15 cellular contexts compared by ENCODE assay signal in the genomic region with DNA sequence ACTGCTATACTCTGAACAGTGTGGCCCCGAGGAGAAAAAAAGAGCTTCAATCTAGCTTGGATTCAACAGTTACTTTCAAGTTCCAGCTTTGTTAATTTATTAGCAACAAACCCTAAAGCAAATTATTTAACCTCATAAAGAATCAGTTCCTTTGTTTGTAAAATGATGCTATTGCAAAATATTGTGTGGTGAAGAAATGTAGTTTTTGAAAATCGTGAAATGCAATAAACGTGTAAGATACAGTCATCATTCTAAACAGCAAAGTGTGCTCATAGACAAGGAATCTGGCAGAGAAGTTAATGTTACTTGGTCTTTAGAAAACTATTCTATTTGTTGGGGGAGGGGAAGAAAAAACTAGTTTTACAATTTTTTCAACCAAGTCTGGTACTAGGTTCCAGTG.
"Had no signal": no experiment of that assay in that cellular context is flagged by ENCODE, and none has a peak within 500 bp of the region (broad histone marks: within the 10 kb centered on the region; RNA-seq: fewer than 3 reads in every experiment).

No MANE protein-coding gene starts in this region.

- H3K27me3 Mint-ChIP-seq: activated B cell treated with CpG ODN at 0.5 μM for 24 hours; activated CD4-positive, alpha-beta T cell treated with anti-CD3 and anti-CD28 coated beads, Interleukin-2, amount 10 ng/mL, durations not matched to agents 24 days and 14 days; activated naive CD4-positive, alpha-beta T cell treated with anti-CD3 and anti-CD28 coated beads, Interleukin-2, amount 10 ng/mL, durations not matched to agents 7 days and 5 days had no signal

- ATAC-seq: right lobe of liver; stimulated activated effector memory CD8-positive, alpha-beta T cell treated with anti-CD3 and anti-CD28 coated beads, Interleukin-12 subunit alpha, Interleukin-12 subunit beta, amount 100 ng/mL, for 72 hours had no signal

- H3K27me3 ChIP-seq: adrenal gland, right lobe of liver, thyroid gland had no signal

- H3K4me1 Mint-ChIP-seq: activated B cell treated with CpG ODN at 0.5 μM for 24 hours; activated CD4-positive, alpha-beta T cell treated with anti-CD3 and anti-CD28 coated beads, Interleukin-2, amount 10 ng/mL, durations not matched to agents 24 days and 14 days; activated naive CD4-positive, alpha-beta T cell treated with anti-CD3 and anti-CD28 coated beads, Interleukin-2, amount 10 ng/mL, durations not matched to agents 7 days and 5 days; stimulated activated effector memory CD8-positive, alpha-beta T cell treated with anti-CD3 and anti-CD28 coated beads, Interleukin-12 subunit alpha, Interleukin-12 subunit beta, amount 100 ng/mL, for 72 hours had no signal

- H3K4me1 ChIP-seq: adrenal gland, prostate gland, right lobe of liver, thyroid gland had no signal

- H3K36me3 ChIP-seq: adrenal gland, prostate gland, right lobe of liver, thyroid gland had no signal

- H3K27ac ChIP-seq: adrenal gland, prostate gland, right lobe of liver, thyroid gland had no signal

- H3K4me3 ChIP-seq: adrenal gland, prostate gland, right lobe of liver, thyroid gland had no signal

- H3K36me3 Mint-ChIP-seq: activated naive CD4-positive, alpha-beta T cell treated with anti-CD3 and anti-CD28 coated beads, Interleukin-2, amount 10 ng/mL, durations not matched to agents 7 days and 5 days; brain; stimulated activated effector memory CD8-positive, alpha-beta T cell treated with anti-CD3 and anti-CD28 coated beads, Interleukin-12 subunit alpha, Interleukin-12 subunit beta, amount 100 ng/mL, for 72 hours had no signal

- DNase-seq: activated B cell treated with CpG ODN at 0.5 μM for 24 hours; activated CD4-positive, alpha-beta T cell treated with anti-CD3 and anti-CD28 coated beads, Interleukin-2, amount 10 ng/mL, durations not matched to agents 24 days and 14 days; activated CD8-positive, alpha-beta memory T cell treated with anti-CD3 and anti-CD28 coated beads for 24 hours; activated naive CD4-positive, alpha-beta T cell treated with anti-CD3 and anti-CD28 coated beads, Interleukin-2, amount 10 ng/mL, durations not matched to agents 7 days and 5 days; adrenal gland; cerebellar nuclear complex; dermis blood vessel endothelial cell; endodermal cell; midbrain; right lobe of liver; thyroid gland had no signal

- H3K27ac Mint-ChIP-seq: activated B cell treated with CpG ODN at 0.5 μM for 24 hours; activated CD4-positive, alpha-beta T cell treated with anti-CD3 and anti-CD28 coated beads, Interleukin-2, amount 10 ng/mL, durations not matched to agents 24 days and 14 days; activated naive CD4-positive, alpha-beta T cell treated with anti-CD3 and anti-CD28 coated beads, Interleukin-2, amount 10 ng/mL, durations not matched to agents 7 days and 5 days; activated T-helper 2 cell treated with anti-CD3 and anti-CD28 coated beads, Interferon-gamma antibody, Interleukin-2, Interleukin-4, amounts not matched to agents 10 μg/mL and 5 μg/mL and 100 μg/mL, durations not matched to agents 14 hours and 24 hours and 36 hours; brain; endodermal cell; stimulated activated effector memory CD8-positive, alpha-beta T cell treated with anti-CD3 and anti-CD28 coated beads, Interleukin-12 subunit alpha, Interleukin-12 subunit beta, amount 100 ng/mL, for 72 hours had no signal

- H3K4me3 Mint-ChIP-seq: activated B cell treated with CpG ODN at 0.5 μM for 24 hours; activated CD4-positive, alpha-beta T cell treated with anti-CD3 and anti-CD28 coated beads, Interleukin-2, amount 10 ng/mL, durations not matched to agents 24 days and 14 days; activated naive CD4-positive, alpha-beta T cell treated with anti-CD3 and anti-CD28 coated beads, Interleukin-2, amount 10 ng/mL, durations not matched to agents 7 days and 5 days; brain; endodermal cell; stimulated activated effector memory CD8-positive, alpha-beta T cell treated with anti-CD3 and anti-CD28 coated beads, Interleukin-12 subunit alpha, Interleukin-12 subunit beta, amount 100 ng/mL, for 72 hours had no signal

- H3K9me3 Mint-ChIP-seq: activated B cell treated with CpG ODN at 0.5 μM for 24 hours; activated CD4-positive, alpha-beta T cell treated with anti-CD3 and anti-CD28 coated beads, Interleukin-2, amount 10 ng/mL, durations not matched to agents 24 days and 14 days; activated naive CD4-positive, alpha-beta T cell treated with anti-CD3 and anti-CD28 coated beads, Interleukin-2, amount 10 ng/mL, durations not matched to agents 7 days and 5 days; brain; endodermal cell had no signal

- H3K9me3 ChIP-seq: adrenal gland, prostate gland, right lobe of liver, thyroid gland had no signal
